In the genomic region with DNA sequence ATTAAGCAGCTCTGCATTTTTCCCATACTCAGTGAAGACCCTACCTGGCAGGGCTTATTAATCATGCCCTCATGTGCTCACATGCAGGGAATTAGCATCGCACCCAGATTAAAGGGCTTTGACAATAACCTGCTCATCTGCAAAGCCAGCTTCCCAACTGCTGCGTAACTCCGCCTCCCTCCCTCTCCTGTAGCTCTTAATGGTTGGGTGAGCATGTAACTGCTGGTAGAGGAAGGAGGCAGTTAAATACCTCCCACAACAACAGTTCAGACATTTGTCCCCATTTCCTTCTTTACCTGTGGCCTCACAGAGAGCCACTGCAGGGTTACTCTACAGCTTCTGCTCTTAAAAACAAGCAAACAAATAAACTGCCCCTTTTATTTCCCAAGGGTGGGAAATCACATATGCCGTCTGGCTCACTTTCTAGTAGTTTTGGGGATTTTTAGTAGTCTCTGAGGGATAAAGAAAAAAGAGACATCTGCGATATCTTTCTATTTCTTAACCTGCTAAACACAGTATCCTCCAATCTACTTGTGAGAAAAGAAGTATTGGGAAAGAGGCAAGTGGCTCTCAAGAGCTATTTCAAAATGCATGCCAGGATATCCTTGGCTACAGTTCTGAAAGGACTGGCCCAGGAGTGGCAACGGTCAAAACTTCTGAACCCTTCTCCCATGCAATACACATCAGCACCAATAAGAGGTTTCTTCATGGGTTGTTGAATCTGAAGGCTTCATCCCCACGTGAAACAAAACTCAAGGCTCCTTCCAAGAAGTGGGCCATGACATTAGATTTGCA, we compare ENCODE assay signal across 9 cellular contexts.
DNase-seq lines count a peak whose midpoint lies in the region; ATAC-seq and TF ChIP-seq lines count a peak whose summit lies in the region.
"Had no signal": no experiment of that assay in that cellular context is flagged by ENCODE, and none has a peak within 500 bp of the region (broad histone marks: within the 10 kb centered on the region; RNA-seq: fewer than 3 reads in every experiment).

No MANE protein-coding gene starts in this region.

- H3K4me1 Mint-ChIP-seq in nephron (peaks cover 59% of the 10 kb centered on the region), T-cell (no peaks in the 10 kb centered on the region)
- no peaks in the 10 kb centered on the region for H3K4me1 Mint-ChIP-seq in effector memory CD8-positive, alpha-beta T cell (ENCODE audit: low read depth in 2 of 2)
- H3K4me1 Mint-ChIP-seq: activated B cell treated with CpG ODN at 0.5 μM for 24 hours had no signal

- ATAC-seq in GM18858 (IDR thresholded peaks at IDR 0.05; ENCODE audit: unreplicated experiment), result peak; percentile 40
- peak; percentile 67 for ATAC-seq in HG02642 (IDR thresholded peaks at IDR 0.05; ENCODE audit: poor library complexity, unreplicated experiment)
- no peak for ATAC-seq in T-cell (replicated peaks in 1 of 4)
- ATAC-seq in effector memory CD8-positive, alpha-beta T cell (replicated peaks), result no peak

- no peaks in the 10 kb centered on the region for H3K36me3 Mint-ChIP-seq in nephron (ENCODE audit: low read depth)
- no peaks in the 10 kb centered on the region for H3K36me3 Mint-ChIP-seq in T-cell
- no peaks in the 10 kb centered on the region for H3K36me3 Mint-ChIP-seq in effector memory CD8-positive, alpha-beta T cell (ENCODE audit: insufficient read depth)

- TF ChIP-seq CTCF in nephron (IDR thresholded peaks at IDR 0.05; ENCODE audit: unreplicated experiment in 3 of 3), result no peak
- no peak for TF ChIP-seq CTCF in lower leg skin (IDR thresholded peaks at IDR 0.05)

- H3K4me3 Mint-ChIP-seq in nephron (peak overlapping the region in 1 of 3 experiments; percentile 3), T-cell (no peak overlapping the region)
- H3K4me3 Mint-ChIP-seq in effector memory CD8-positive, alpha-beta T cell, result no peak overlapping the region
- H3K4me3 Mint-ChIP-seq: activated B cell treated with CpG ODN at 0.5 μM for 24 hours had no signal

- no peak overlapping the region for H3K4me3 ChIP-seq in lower leg skin (ENCODE audit: low read depth, poor library complexity, severe bottlenecking)

- H3K27me3 Mint-ChIP-seq in nephron (ENCODE audit: low read depth) (peaks cover 11% of the 10 kb centered on the region), T-cell (no peaks in the 10 kb centered on the region)
- H3K27me3 Mint-ChIP-seq in effector memory CD8-positive, alpha-beta T cell, result no peaks in the 10 kb centered on the region

- intact Hi-C loops in lower leg skin (cut with DNase I; ENCODE audit: low total_unique reads), result no loop called here

- CTCF ChIA-PET in T-cell (lab: Charles Lee), result no interaction called here

- 77 to 81% methylated on average over 7 of the region's 7 CpGs for WGBS in lower leg skin, 2 donors

- H3K9me3 Mint-ChIP-seq in nephron, result no peaks in the 10 kb centered on the region
- peaks cover 0 to 3% (median 0%) of the 10 kb centered on the region in 3 donors for H3K9me3 Mint-ChIP-seq in T-cell
- peaks cover 0 to 2% of the 10 kb centered on the region in 2 donors for H3K9me3 Mint-ChIP-seq in effector memory CD8-positive, alpha-beta T cell
- H3K9me3 Mint-ChIP-seq: activated B cell treated with CpG ODN at 0.5 μM for 24 hours had no signal

- DNase-seq in NCI-H526 treated with DMSO at 0.1 percent for 48 hours (lab: John Stamatoyannopoulos, UW), result peak; percentile 66
- no peak for DNase-seq in T-cell
- DNase-seq in activated T-cell treated with anti-CD3 and anti-CD28 coated beads, Interleukin-2, amount 50 U/mL, for 1 hour, result no peak
- DNase-seq in lower leg skin (ENCODE audit: low spot score in 2 of 2), result no peak
- DNase-seq in effector memory CD8-positive, alpha-beta T cell, result no peak
- DNase-seq: activated B cell treated with CpG ODN at 0.5 μM for 24 hours had no signal

- POLR2A ChIA-PET in T-cell (lab: Charles Lee), result no interaction called here

- peak overlapping the region; percentile 5 to 60 (median 39) for H3K27ac Mint-ChIP-seq in nephron
- no peak overlapping the region for H3K27ac Mint-ChIP-seq in T-cell
- no peak overlapping the region for H3K27ac Mint-ChIP-seq in effector memory CD8-positive, alpha-beta T cell
- H3K27ac Mint-ChIP-seq: activated B cell treated with CpG ODN at 0.5 μM for 24 hours had no signal

- TF ChIP-seq POLR2A in lower leg skin (IDR thresholded peaks at IDR 0.05), result no peak

Comparison
In these comparisons a context has a peak if more than half of its experiments do, and no peak if none do; other contexts are left out.
1. ATAC-seq: peak in GM18858 (single experiment) and HG02642 (single experiment); none in T-cell (0 of 4) and effector memory CD8-positive, alpha-beta T cell (single experiment).
2. H3K27ac Mint-ChIP-seq: peak in nephron (3 of 3); none in T-cell (0 of 2) and effector memory CD8-positive, alpha-beta T cell (0 of 2).